16 cellular contexts compared by ENCODE assay signal in the genomic region with DNA sequence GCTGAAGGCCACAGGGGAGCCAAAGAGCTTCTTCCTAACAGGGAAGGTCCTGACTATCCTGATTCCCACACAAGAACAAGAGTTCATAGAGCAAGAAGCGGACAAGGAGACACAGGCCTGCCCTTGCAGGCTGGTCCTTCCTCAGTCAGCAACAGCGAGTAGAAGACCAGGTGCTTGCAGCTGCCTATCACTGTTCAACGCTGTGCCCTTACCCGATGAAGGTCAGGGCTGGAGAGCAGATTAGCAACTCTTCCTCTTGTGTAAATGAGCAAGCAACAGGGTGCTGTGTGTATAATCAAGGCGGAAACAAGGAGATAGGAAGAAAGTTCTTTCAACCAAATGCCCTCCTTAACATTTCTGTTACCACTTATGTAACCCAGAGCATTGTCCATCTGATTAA.
"Had no signal": no experiment of that assay in that cellular context is flagged by ENCODE, and none has a peak within 500 bp of the region (broad histone marks: within the 10 kb centered on the region; RNA-seq: fewer than 3 reads in every experiment).

No MANE protein-coding gene starts in this region.

- FAIRE-seq: astrocyte, bronchial epithelial cell, frontal cortex, pancreas, urothelium cell line had no signal

- H3K36me3 ChIP-seq: heart right ventricle, pancreas, sigmoid colon had no signal

- H3K27me3 ChIP-seq: heart right ventricle, pancreas, sigmoid colon had no signal

- H3K4me1 ChIP-seq: pancreas had no signal

- H3K9me3 ChIP-seq: heart right ventricle, pancreas, sigmoid colon had no signal

- H3K27ac ChIP-seq: heart right ventricle, pancreas, sigmoid colon had no signal

- H3K4me3 ChIP-seq: heart right ventricle, lung, pancreas, sigmoid colon had no signal

- DNase-seq: activated CD4-positive, alpha-beta T cell treated with anti-CD3 and anti-CD28 coated beads for 1 hour; activated CD4-positive, alpha-beta T cell treated with anti-CD3 and anti-CD28 coated beads, Interleukin-2, amount 50 U/mL, for 4 hours; activated naive CD4-positive, alpha-beta T cell treated with anti-CD3 and anti-CD28 coated beads, Interleukin-2, amount 50 U/mL, for 16 hours; effector memory CD4-positive, alpha-beta T cell; heart right ventricle; islet precursor cell; naive B cell; pancreas; sigmoid colon; stimulated activated CD4-positive, alpha-beta T cell treated with anti-CD3 and anti-CD28 coated beads, Interleukin-2, amount 100 ng/mL, for 24 hours; T1000 had no signal
